20 cellular contexts compared by ENCODE assay signal in the genomic region with DNA sequence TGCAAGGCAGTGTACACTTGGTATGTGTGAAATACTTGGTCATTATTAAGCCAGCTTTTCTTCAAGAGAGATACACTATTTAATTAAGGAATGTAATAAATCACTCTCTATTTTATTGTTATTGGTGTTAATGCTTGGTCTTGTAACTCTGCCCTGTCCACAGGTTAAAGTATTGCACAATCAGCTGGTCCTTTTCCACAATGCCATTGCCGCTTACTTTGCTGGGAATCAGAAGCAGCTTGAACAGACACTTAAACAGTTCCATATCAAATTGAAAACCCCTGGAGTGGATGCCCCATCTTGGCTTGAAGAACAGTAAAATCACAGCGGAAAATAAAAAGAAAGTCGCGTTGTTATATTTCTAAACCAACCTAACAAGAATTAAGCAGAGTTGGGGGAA. TPM values are rescaled to one million over a fixed set of nuclear protein-coding genes. Genes with fewer than 3 reads are reported as not detected.
DNase-seq lines count a peak whose midpoint lies in the region; ATAC-seq, FAIRE-seq and TF ChIP-seq lines count a peak whose summit lies in the region.
"Had no signal": no experiment of that assay in that cellular context is flagged by ENCODE, and none has a peak within 500 bp of the region (broad histone marks: within the 10 kb centered on the region; RNA-seq: fewer than 3 reads in every experiment).

No MANE protein-coding gene starts in this region.

- no peak for TF ChIP-seq CTCF in right lobe of liver (IDR thresholded peaks at IDR 0.05)

- no peaks in the 10 kb centered on the region for H3K4me1 Mint-ChIP-seq in activated naive CD8-positive, alpha-beta T cell treated with anti-CD3 and anti-CD28 coated beads for 36 hours
- H3K4me1 Mint-ChIP-seq in activated naive CD4-positive, alpha-beta T cell treated with anti-CD3 and anti-CD28 coated beads, Interleukin-2, amount 10 ng/mL, durations not matched to agents 7 days and 5 days = no peaks in the 10 kb centered on the region
- H3K4me1 Mint-ChIP-seq: B cell, GM23338 had no signal

- CTCF ChIA-PET in activated naive CD4-positive, alpha-beta T cell treated with anti-CD3 and anti-CD28 coated beads, Interleukin-2, amount 10 ng/mL, durations not matched to agents 7 days and 5 days (lab: Charles Lee) = no interaction called here

- intact Hi-C loops in right lobe of liver (cut with DNase I) = no loop called here

- H3K27ac Mint-ChIP-seq in activated naive CD8-positive, alpha-beta T cell treated with anti-CD3 and anti-CD28 coated beads for 36 hours = no peak overlapping the region
- no peak overlapping the region for H3K27ac Mint-ChIP-seq in activated naive CD4-positive, alpha-beta T cell treated with anti-CD3 and anti-CD28 coated beads, Interleukin-2, amount 10 ng/mL, durations not matched to agents 7 days and 5 days
- H3K27ac Mint-ChIP-seq: B cell; CD8-positive, alpha-beta T cell; GM23338; HFFc6 had no signal

- TF ChIP-seq POLR2A in right lobe of liver (IDR thresholded peaks at IDR 0.05) = no peak

- no peaks in the 10 kb centered on the region for H3K27me3 Mint-ChIP-seq in activated naive CD8-positive, alpha-beta T cell treated with anti-CD3 and anti-CD28 coated beads for 36 hours
- no peaks in the 10 kb centered on the region for H3K27me3 Mint-ChIP-seq in activated naive CD4-positive, alpha-beta T cell treated with anti-CD3 and anti-CD28 coated beads, Interleukin-2, amount 10 ng/mL, durations not matched to agents 7 days and 5 days
- H3K27me3 Mint-ChIP-seq: B cell had no signal

- WGBS in right lobe of liver (ENCODE audit: insufficient coverage, low coverage, low lambda C conversion rate, missing lambda C conversion rate) = 72% methylated on average over 4 of the region's 4 CpGs
- 90 to 93% (median 93%) methylated on average over 4 of the region's 4 CpGs for WGBS in small intestine, 3 donors

- H3K36me3 ChIP-seq in right lobe of liver (no peaks in the 10 kb centered on the region), small intestine (ENCODE audit: control insufficient read depth in 2 of 2, insufficient read depth in 2 of 2, low read length in 2 of 2) (peaks cover 0 to 2% of the 10 kb centered on the region in 2 donors)

- peak; percentile 76 for ATAC-seq in left lobe of liver
- peak; percentile 45 to 67 (median 52) for ATAC-seq in right lobe of liver
- ATAC-seq: CD8-positive, alpha-beta T cell; GM23338; HCT116 had no signal

- H3K9me3 ChIP-seq in right lobe of liver (no peaks in the 10 kb centered on the region), small intestine (ENCODE audit: control insufficient read depth, low read depth) (no peaks in the 10 kb centered on the region)

- H3K4me1 ChIP-seq in right lobe of liver = no peaks in the 10 kb centered on the region
- no peaks in the 10 kb centered on the region for H3K4me1 ChIP-seq in small intestine (ENCODE audit: control insufficient read depth in 2 of 2, insufficient read depth in 1 of 2, low read depth in 1 of 2, low read length in 1 of 2)
- H3K4me1 ChIP-seq: BLaER1 treated with 17β-estradiol and CSF1 and Interleukin-3, amounts not matched to agents 10 nM and 100 nM had no signal

- H3K27ac ChIP-seq in right lobe of liver = no peak overlapping the region
- peak overlapping the region in 1 of 2 donors; percentile 11 for H3K27ac ChIP-seq in small intestine (ENCODE audit: low read depth in 1 of 2, low read length in 1 of 2)
- H3K27ac ChIP-seq: BLaER1 treated with 17β-estradiol and CSF1 and Interleukin-3, amounts not matched to agents 10 nM and 100 nM had no signal

- no peak for FAIRE-seq in small intestine (lab: Jason Lieb, UNC)
- FAIRE-seq: GM12891 had no signal

- peak; percentile 32 for DNase-seq in NCI-H69 (lab: John Stamatoyannopoulos, UW)
- DNase-seq in left lobe of liver (ENCODE audit: low spot score) = no peak
- no peak for DNase-seq in right lobe of liver
- DNase-seq in small intestine = peak; percentile 44
- no peak for DNase-seq in activated naive CD8-positive, alpha-beta T cell treated with anti-CD3 and anti-CD28 coated beads for 36 hours
- DNase-seq in activated naive CD4-positive, alpha-beta T cell treated with anti-CD3 and anti-CD28 coated beads, Interleukin-2, amount 10 ng/mL, durations not matched to agents 7 days and 5 days = no peak
- DNase-seq in SHP77 (lab: John Stamatoyannopoulos, UW) = no peak
- DNase-seq: Calu3; CD8-positive, alpha-beta T cell; DMS53; DND-41; EL; H7; HFFc6; KBM-7 had no signal

- peaks cover 8% of the 10 kb centered on the region for H3K36me3 Mint-ChIP-seq in activated naive CD8-positive, alpha-beta T cell treated with anti-CD3 and anti-CD28 coated beads for 36 hours
- peaks cover 7% of the 10 kb centered on the region for H3K36me3 Mint-ChIP-seq in activated naive CD4-positive, alpha-beta T cell treated with anti-CD3 and anti-CD28 coated beads, Interleukin-2, amount 10 ng/mL, durations not matched to agents 7 days and 5 days

- H3K4me3 Mint-ChIP-seq in activated naive CD8-positive, alpha-beta T cell treated with anti-CD3 and anti-CD28 coated beads for 36 hours = no peak overlapping the region
- H3K4me3 Mint-ChIP-seq in activated naive CD4-positive, alpha-beta T cell treated with anti-CD3 and anti-CD28 coated beads, Interleukin-2, amount 10 ng/mL, durations not matched to agents 7 days and 5 days = no peak overlapping the region
- H3K4me3 Mint-ChIP-seq: B cell; CD8-positive, alpha-beta T cell; GM23338; HFFc6 had no signal

- H3K9me3 Mint-ChIP-seq in activated naive CD8-positive, alpha-beta T cell treated with anti-CD3 and anti-CD28 coated beads for 36 hours = no peaks in the 10 kb centered on the region
- no peaks in the 10 kb centered on the region for H3K9me3 Mint-ChIP-seq in activated naive CD4-positive, alpha-beta T cell treated with anti-CD3 and anti-CD28 coated beads, Interleukin-2, amount 10 ng/mL, durations not matched to agents 7 days and 5 days
- H3K9me3 Mint-ChIP-seq: CD8-positive, alpha-beta T cell; GM23338; HFFc6 had no signal

- no peaks in the 10 kb centered on the region for H3K27me3 ChIP-seq in right lobe of liver
- H3K27me3 ChIP-seq in small intestine (ENCODE audit: control insufficient read depth in 2 of 2, insufficient read depth in 2 of 2, low read length in 2 of 2) = no peaks in the 10 kb centered on the region
- H3K27me3 ChIP-seq: BLaER1 treated with 17β-estradiol and CSF1 and Interleukin-3, amounts not matched to agents 10 nM and 100 nM had no signal

- H3K4me3 ChIP-seq in right lobe of liver (no peak overlapping the region), small intestine (ENCODE audit: low read depth in 1 of 2, low read length in 2 of 2) (no peak overlapping the region)
- H3K4me3 ChIP-seq: BLaER1 treated with 17β-estradiol and CSF1 and Interleukin-3, amounts not matched to agents 10 nM and 100 nM; GM23338 had no signal

RNA-seq across cellular contexts. Expression of gene FHDC1, which starts 26.2 kb away (rescaled TPM):
- total RNA-seq in left lobe of liver (0.28 TPM), right lobe of liver (under 1 TPM; 0.12 to 0.82 (median 0.15) TPM)
- polyA plus RNA-seq in small intestine = 10 to 100 TPM in 1 of 3 donors, 1 to 10 TPM in 2; 3.7 to 12.7 (median 9.7) TPM
- under 1 TPM; 0.06 to 0.08 TPM for total RNA-seq in activated naive CD8-positive, alpha-beta T cell treated with anti-CD3 and anti-CD28 coated beads for 36 hours

Comparison
In these comparisons a context has a peak if more than half of its experiments do, and no peak if none do; other contexts are left out.
1. DNase-seq: peak in NCI-H69 (single experiment) and small intestine (single experiment); none in left lobe of liver (single experiment), right lobe of liver (0 of 3), activated naive CD8-positive, alpha-beta T cell treated with anti-CD3 and anti-CD28 coated beads for 36 hours (single experiment), activated naive CD4-positive, alpha-beta T cell treated with anti-CD3 and anti-CD28 coated beads, Interleukin-2, amount 10 ng/mL, durations not matched to agents 7 days and 5 days (single experiment) and SHP77 (0 of 2).